Comparison of ENCODE assay signal across 3 cellular contexts in genomic region chr4:12548678-12549077, GRCh38.
"Had no signal": no experiment of that assay in that cellular context is flagged by ENCODE, and none has a peak within 500 bp of the region (broad histone marks: within the 10 kb centered on the region; RNA-seq: fewer than 3 reads in every experiment).

No MANE protein-coding gene starts in this region.

- DNase-seq: GDM1, GF-D8 had no signal

- H3K4me3 ChIP-seq: GM12878 had no signal
